Comparison of ENCODE assay signal across 22 cellular contexts in the genomic region with DNA sequence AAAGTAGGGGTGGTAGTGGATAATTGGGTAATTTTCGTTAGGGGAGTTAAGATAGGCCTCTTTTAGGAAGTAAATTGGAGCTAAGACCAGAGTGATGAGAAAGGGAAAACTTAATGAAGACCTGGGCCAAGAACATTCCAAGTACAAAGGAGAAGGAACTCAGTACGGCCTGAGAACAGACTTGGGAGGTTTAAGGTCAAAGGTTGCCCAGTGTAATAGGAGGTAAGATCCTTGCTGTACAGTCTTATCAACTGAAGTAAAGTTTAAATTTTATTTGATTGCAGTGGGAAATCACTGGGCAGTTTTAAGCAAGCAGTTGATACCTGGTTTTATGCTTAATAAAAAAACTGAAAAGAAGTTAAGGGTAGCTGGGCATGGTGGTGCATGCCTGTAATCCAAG.
"Had no signal": no experiment of that assay in that cellular context is flagged by ENCODE, and none has a peak within 500 bp of the region (broad histone marks: within the 10 kb centered on the region; RNA-seq: fewer than 3 reads in every experiment).

No MANE protein-coding gene starts in this region.

- H3K27ac Mint-ChIP-seq: activated T-helper 1 cell treated with anti-CD3 and anti-CD28 coated beads, Interleukin-12 subunit alpha, Interleukin-12 subunit beta, Interleukin-2, Interleukin-4 antibody, amounts not matched to agents 30 ng/mL and 10 ng/mL and 1 ng/mL, durations not matched to agents 14 hours and 24 hours and 36 hours had no signal

- H3K27me3 Mint-ChIP-seq: naive thymus-derived CD8-positive, alpha-beta T cell; stimulated activated naive CD8-positive, alpha-beta T cell treated with anti-CD3 and anti-CD28 coated beads, Interleukin-15, Interleukin-2, amounts not matched to agents 100 ng/mL and 50 ng/mL, for 24 hours had no signal

- H3K4me3 ChIP-seq: breast epithelium, esophagus squamous epithelium, thoracic aorta had no signal

- H3K27ac ChIP-seq: breast epithelium, epithelial cell of prostate, esophagus squamous epithelium, thoracic aorta had no signal

- FAIRE-seq: endometrium, urothelium cell line had no signal

- H3K4me1 ChIP-seq: breast epithelium had no signal

- DNase-seq: activated CD4-positive, alpha-beta T cell treated with anti-CD3 and anti-CD28 coated beads for 4 hours; activated CD4-positive, alpha-beta T cell treated with anti-CD3 and anti-CD28 coated beads, Interleukin-2, amount 50 U/mL, for 48 hours; activated CD4-positive, CD25-positive, alpha-beta regulatory T cell; activated CD8-positive, alpha-beta memory T cell treated with anti-CD3 and anti-CD28 coated beads, Interleukin-2, amount 50 U/mL, for 4 hours; activated gamma-delta T cell treated with Interleukin-2 at 50 U/mL for 16 hours; activated naive CD4-positive, alpha-beta T cell treated with anti-CD3 and anti-CD28 coated beads, Interleukin-2, amount 50 U/mL, for 16 hours; activated T-cell treated with anti-CD3 and anti-CD28 coated beads, Interleukin-2, amount 50 U/mL, for 1 hour; amniotic stem cell; central memory CD4-positive, alpha-beta T cell; effector CD4-positive, alpha-beta T cell; esophagus squamous epithelium; left ventricle myocardium superior; midbrain; naive thymus-derived CD8-positive, alpha-beta T cell; stimulated activated CD4-positive, alpha-beta T cell treated with anti-CD3 and anti-CD28 coated beads, Interleukin-4, amount 100 ng/mL, for 1 hour had no signal

- H3K9me3 Mint-ChIP-seq: activated T-helper 1 cell treated with anti-CD3 and anti-CD28 coated beads, Interleukin-12 subunit alpha, Interleukin-12 subunit beta, Interleukin-2, Interleukin-4 antibody, amounts not matched to agents 30 ng/mL and 10 ng/mL and 1 ng/mL, durations not matched to agents 14 hours and 24 hours and 36 hours; naive thymus-derived CD8-positive, alpha-beta T cell; stimulated activated naive CD8-positive, alpha-beta T cell treated with anti-CD3 and anti-CD28 coated beads, Interleukin-15, Interleukin-2, amounts not matched to agents 100 ng/mL and 50 ng/mL, for 24 hours had no signal

- H3K9me3 ChIP-seq: breast epithelium, esophagus squamous epithelium, thoracic aorta had no signal

- ATAC-seq: naive thymus-derived CD8-positive, alpha-beta T cell had no signal

- H3K27me3 ChIP-seq: breast epithelium, esophagus squamous epithelium had no signal

- H3K4me3 Mint-ChIP-seq: activated T-helper 1 cell treated with anti-CD3 and anti-CD28 coated beads, Interleukin-12 subunit alpha, Interleukin-12 subunit beta, Interleukin-2, Interleukin-4 antibody, amounts not matched to agents 30 ng/mL and 10 ng/mL and 1 ng/mL, durations not matched to agents 14 hours and 24 hours and 36 hours; naive thymus-derived CD8-positive, alpha-beta T cell; stimulated activated naive CD8-positive, alpha-beta T cell treated with anti-CD3 and anti-CD28 coated beads, Interleukin-15, Interleukin-2, amounts not matched to agents 100 ng/mL and 50 ng/mL, for 24 hours had no signal
